In genomic region chr1:60974524-60974923, GRCh38 we compare ENCODE assay signal across 21 cellular contexts.
"Had no signal": no experiment of that assay in that cellular context is flagged by ENCODE, and none has a peak within 500 bp of the region (broad histone marks: within the 10 kb centered on the region; RNA-seq: fewer than 3 reads in every experiment).

No MANE protein-coding gene starts in this region.

- H3K4me3 ChIP-seq: dorsolateral prefrontal cortex, heart left ventricle, lung, psoas muscle, spleen had no signal

- H3K9me3 ChIP-seq: heart left ventricle, neutrophil, psoas muscle, spleen had no signal

- H3K27ac ChIP-seq: dorsolateral prefrontal cortex, heart left ventricle, neutrophil, psoas muscle, spleen had no signal

- ATAC-seq: heart left ventricle; left colon; left ventricle myocardium superior; psoas muscle; sciatic nerve; stimulated activated memory B cell treated with anti-CD40 and anti-IgM and Interleukin-4, amounts not matched to agents 10 μg/mL and 1 μg/mL and 100 μg/mL, for 72 hours had no signal

- H3K27me3 ChIP-seq: dorsolateral prefrontal cortex, heart left ventricle, neutrophil, spleen had no signal

- DNase-seq: cortex of kidney; dorsolateral prefrontal cortex; effector CD8-positive, alpha-beta T cell; foreskin melanocyte; heart left ventricle; hippocampal formation; left colon; left ventricle myocardium superior; mesenchymal stem cell; naive B cell; psoas muscle; retina; spleen; stimulated activated CD4-positive, alpha-beta T cell treated with anti-CD3 and anti-CD28 coated beads, Interleukin-15, amount 100 ng/mL, for 24 hours; stimulated activated CD4-positive, alpha-beta T cell treated with anti-CD3 and anti-CD28 coated beads, Interleukin-1b, Interleukin-23, amount 100 ng/mL, for 48 hours; stimulated activated CD4-positive, alpha-beta T cell treated with anti-CD3 and anti-CD28 coated beads, Interleukin-4, amount 100 ng/mL, for 24 hours; trophoblast cell had no signal

- H3K4me1 ChIP-seq: psoas muscle, spleen had no signal

- H3K36me3 ChIP-seq: heart left ventricle, neutrophil, spleen had no signal
